ENCODE assay signal across 24 cellular contexts in the genomic region with DNA sequence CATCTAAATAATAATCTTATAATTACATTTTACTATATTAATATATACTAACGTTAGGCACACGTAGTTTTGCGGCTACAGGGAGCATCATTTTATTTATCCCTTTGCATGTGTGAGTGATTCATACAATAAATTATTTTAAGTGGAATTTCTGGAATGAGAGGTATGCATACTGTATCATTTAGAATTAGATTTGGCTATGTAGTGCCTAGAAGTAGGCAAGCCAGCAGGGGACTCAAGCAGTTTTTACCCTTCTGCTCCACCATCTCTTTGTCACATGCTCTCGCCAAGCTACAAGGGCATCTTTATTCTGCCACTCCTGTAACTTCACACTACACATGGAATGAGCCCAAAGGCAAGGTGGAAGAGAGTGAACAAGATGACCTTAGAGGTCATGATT.
DNase-seq lines count a peak whose midpoint lies in the region; ATAC-seq and TF ChIP-seq lines count a peak whose summit lies in the region.
"Had no signal": no experiment of that assay in that cellular context is flagged by ENCODE, and none has a peak within 500 bp of the region (broad histone marks: within the 10 kb centered on the region; RNA-seq: fewer than 3 reads in every experiment).

No MANE protein-coding gene starts in this region.

- ATAC-seq in HG02759 (IDR thresholded peaks at IDR 0.05; ENCODE audit: unreplicated experiment) (no peak), HG02571 (IDR thresholded peaks at IDR 0.05; ENCODE audit: unreplicated experiment) (no peak)
- ATAC-seq: activated T-cell treated with anti-CD3 and anti-CD28 coated beads, Interleukin-2, amount 50 U/mL, for 4 hours; HCT116; left cardiac atrium; Panc1; psoas muscle had no signal

- peaks cover 32% of the 10 kb centered on the region for H3K4me1 ChIP-seq in SJCRH30
- H3K4me1 ChIP-seq: psoas muscle had no signal

- H3K27me3 Mint-ChIP-seq in osteocyte (ENCODE audit: unreplicated experiment): no peaks in the 10 kb centered on the region

- H3K4me3 ChIP-seq in SJCRH30: no peak overlapping the region
- no peak overlapping the region for H3K4me3 ChIP-seq in fibroblast of pulmonary artery (replicated peaks; ENCODE audit: low read depth, low read length)
- no peak overlapping the region for H3K4me3 ChIP-seq in WERI-Rb-1 (ENCODE audit: low read depth, low read length)
- H3K4me3 ChIP-seq: BLaER1 treated with 17β-estradiol and CSF1 and Interleukin-3, amounts not matched to agents 10 nM and 100 nM; psoas muscle; transverse colon had no signal

- peaks cover 30% of the 10 kb centered on the region for H3K36me3 ChIP-seq in SJCRH30
- H3K36me3 ChIP-seq in WERI-Rb-1: no peaks in the 10 kb centered on the region
- H3K36me3 ChIP-seq: BLaER1 treated with 17β-estradiol and CSF1 and Interleukin-3, amounts not matched to agents 10 nM and 100 nM; neutrophil; transverse colon had no signal

- H3K4me1 Mint-ChIP-seq in osteocyte (ENCODE audit: unreplicated experiment): peaks cover 22% of the 10 kb centered on the region

- H3K9me3 ChIP-seq in SJCRH30 (replicated peaks): no peaks in the 10 kb centered on the region
- H3K9me3 ChIP-seq in WERI-Rb-1 (ENCODE audit: severe bottlenecking): no peaks in the 10 kb centered on the region
- H3K9me3 ChIP-seq: BLaER1 treated with 17β-estradiol and CSF1 and Interleukin-3, amounts not matched to agents 10 nM and 100 nM; neutrophil; psoas muscle; transverse colon had no signal

- H3K27ac ChIP-seq in SJCRH30 (peak overlapping the region; percentile 51), WERI-Rb-1 (no peak overlapping the region)
- H3K27ac ChIP-seq: BLaER1 treated with 17β-estradiol and CSF1 and Interleukin-3, amounts not matched to agents 10 nM and 100 nM; neutrophil; psoas muscle; transverse colon had no signal

- peaks cover 9% of the 10 kb centered on the region for H3K36me3 Mint-ChIP-seq in osteocyte (ENCODE audit: unreplicated experiment)

- H3K27me3 ChIP-seq in SJCRH30 (no peaks in the 10 kb centered on the region), WERI-Rb-1 (ENCODE audit: insufficient read depth, low read depth, severe bottlenecking) (no peaks in the 10 kb centered on the region)
- H3K27me3 ChIP-seq: BLaER1 treated with 17β-estradiol and CSF1 and Interleukin-3, amounts not matched to agents 10 nM and 100 nM; neutrophil; transverse colon had no signal

- H3K4me3 Mint-ChIP-seq in osteocyte (ENCODE audit: unreplicated experiment): no peak overlapping the region
- H3K4me3 Mint-ChIP-seq: activated T-cell treated with anti-CD3 and anti-CD28 coated beads, Interleukin-2, amount 50 U/mL, for 4 hours had no signal

- TF ChIP-seq CTCF in fibroblast of pulmonary artery (IDR thresholded peaks at IDR 0.05; ENCODE audit: low read length, missing control alignments) (no peak), osteocyte (IDR thresholded peaks at IDR 0.05) (no peak), WERI-Rb-1 (IDR thresholded peaks at IDR 0.05; ENCODE audit: low read depth, low read length) (no peak)

- H3K27ac Mint-ChIP-seq in osteocyte (ENCODE audit: unreplicated experiment): peak overlapping the region; percentile 54

- peaks cover 5% of the 10 kb centered on the region for H3K9me3 Mint-ChIP-seq in osteocyte (ENCODE audit: unreplicated experiment)
- H3K9me3 Mint-ChIP-seq: activated T-cell treated with anti-CD3 and anti-CD28 coated beads, Interleukin-2, amount 50 U/mL, for 4 hours had no signal

- DNase-seq in EL (peak; percentile 80), SJCRH30 (peak in 1 of 2 experiments; percentile 31), fibroblast of pulmonary artery (ENCODE audit: low read depth) (peak; percentile 10), osteocyte (ENCODE audit: extremely low spot score, unreplicated experiment) (no peak), WERI-Rb-1 (no peak)
- DNase-seq in activated naive CD4-positive, alpha-beta T cell treated with anti-CD3 and anti-CD28 coated beads, Interleukin-2, amount 50 U/mL, for 16 hours: no peak
- DNase-seq: ACHN; activated CD4-positive, alpha-beta T cell treated with anti-CD3 and anti-CD28 coated beads for 48 hours; activated T-cell treated with anti-CD3 and anti-CD28 coated beads, Interleukin-2, amount 50 U/mL, for 4 hours; amniotic stem cell; caudate nucleus; KBM-7; left cardiac atrium; NCI-H1436 treated with DMSO at 0.1 percent for 48 hours; NCI-H510A treated with DMSO at 0.1 percent for 48 hours; psoas muscle; T-helper 2 cell; transverse colon had no signal

Comparison
In these comparisons a context has a peak if more than half of its experiments do, and no peak if none do; other contexts are left out.
1. DNase-seq: peak in EL (single experiment) and fibroblast of pulmonary artery (single experiment); none in osteocyte (single experiment), WERI-Rb-1 (single experiment) and activated naive CD4-positive, alpha-beta T cell treated with anti-CD3 and anti-CD28 coated beads, Interleukin-2, amount 50 U/mL, for 16 hours (single experiment).